3 cellular contexts compared by ENCODE assay signal in genomic region chr22:45277720-45278119, GRCh38. TPM values are rescaled to one million over a fixed set of nuclear protein-coding genes. Genes with fewer than 3 reads are reported as not detected.
"Had no signal": no experiment of that assay in that cellular context is flagged by ENCODE, and none has a peak within 500 bp of the region (broad histone marks: within the 10 kb centered on the region; RNA-seq: fewer than 3 reads in every experiment).

No MANE protein-coding gene starts in this region.

RNA-seq across cellular contexts. Expression of gene UPK3A, which starts 7.0 kb away (rescaled TPM):
- total RNA-seq: M059J, SJSA1 had no signal
- polyA plus RNA-seq: SK-N-SH had no signal
